22 cellular contexts compared by ENCODE assay signal in the genomic region with DNA sequence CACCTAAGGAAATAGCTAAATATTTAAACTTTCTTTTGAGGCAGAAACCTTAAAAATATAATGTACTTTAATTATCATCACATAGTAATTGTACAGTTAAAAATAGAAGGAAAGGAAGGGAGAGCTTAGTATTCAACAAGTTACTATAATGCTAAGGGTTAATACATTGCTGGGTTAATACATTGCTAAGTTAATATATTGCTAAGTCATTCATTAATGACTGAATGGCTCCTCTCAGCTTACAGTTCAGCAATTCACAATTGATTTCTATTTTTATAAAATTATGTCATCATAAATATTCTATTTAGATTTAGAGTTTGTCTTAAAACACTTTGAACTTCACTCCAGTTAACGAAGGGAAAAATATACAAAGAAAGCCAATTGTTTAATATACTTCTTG.
DNase-seq lines count a peak whose midpoint lies in the region; ATAC-seq, FAIRE-seq and TF ChIP-seq lines count a peak whose summit lies in the region.
"Had no signal": no experiment of that assay in that cellular context is flagged by ENCODE, and none has a peak within 500 bp of the region (broad histone marks: within the 10 kb centered on the region; RNA-seq: fewer than 3 reads in every experiment).

No MANE protein-coding gene starts in this region.

- H3K9me3 ChIP-seq in kidney (ENCODE audit: control insufficient read depth in 1 of 2, low read length in 2 of 2), result no peaks in the 10 kb centered on the region
- no peaks in the 10 kb centered on the region for H3K9me3 ChIP-seq in small intestine (ENCODE audit: control insufficient read depth, low read depth)
- no peaks in the 10 kb centered on the region for H3K9me3 ChIP-seq in MM.1S (replicated peaks; ENCODE audit: insufficient read depth, low read length)
- H3K9me3 ChIP-seq: Caco-2, MG63 had no signal

- H3K27ac ChIP-seq in kidney (ENCODE audit: low read depth in 2 of 2, low read length in 2 of 2), result no peak overlapping the region
- no peak overlapping the region for H3K27ac ChIP-seq in small intestine (ENCODE audit: low read depth in 1 of 2, low read length in 1 of 2)
- H3K27ac ChIP-seq in MM.1S (ENCODE audit: low read length), result no peak overlapping the region
- H3K27ac ChIP-seq: C4-2B had no signal

- FAIRE-seq in kidney (lab: Jason Lieb, UNC) (peak; percentile 96), small intestine (lab: Jason Lieb, UNC) (peak; percentile 26), urothelium cell line (lab: Jason Lieb, UNC) (no peak)
- FAIRE-seq: GM12891 had no signal

- DNase-seq in kidney, result no peak
- DNase-seq in small intestine, result no peak
- DNase-seq in urothelium cell line (ENCODE audit: low spot score), result no peak
- DNase-seq in MM.1S, result no peak
- DNase-seq: Caco-2; CD8-positive, alpha-beta T cell; DMS 273 treated with DMSO at 0.1 percent for 48 hours; DMS79 treated with DMSO at 0.1 percent for 48 hours; GF-D8; GOT3; HCEC 1CT; KBM-7; MG63; NCI-H2029; NCI-H2227 treated with DMSO at 0.1 percent for 48 hours; NCI-H69; SHP77 treated with DMSO at 0.1 percent for 48 hours had no signal

- no peaks in the 10 kb centered on the region for H3F3A ChIP-seq in MM.1S (ENCODE audit: insufficient read depth, low read length)

- H3K27me3 ChIP-seq in small intestine (ENCODE audit: control insufficient read depth in 2 of 2, insufficient read depth in 2 of 2, low read length in 2 of 2) (no peaks in the 10 kb centered on the region), MM.1S (replicated peaks; ENCODE audit: insufficient read depth, low read length) (no peaks in the 10 kb centered on the region)
- H3K27me3 ChIP-seq: MG63 had no signal

- WGBS in small intestine, 3 donors, result 10 to 40% (median 18%) methylated on average over 1 of the region's 1 CpG

- no peaks in the 10 kb centered on the region for H3K9me2 ChIP-seq in MM.1S (replicated peaks; ENCODE audit: insufficient read depth, low read length)

- no peak overlapping the region for H3K4me2 ChIP-seq in MM.1S (ENCODE audit: low read depth, low read length)

- no peaks in the 10 kb centered on the region for H3K4me1 ChIP-seq in kidney (ENCODE audit: control insufficient read depth in 1 of 2, insufficient read depth in 1 of 2, low read depth in 1 of 2, low read length in 2 of 2)
- H3K4me1 ChIP-seq in small intestine (ENCODE audit: control insufficient read depth in 2 of 2, insufficient read depth in 1 of 2, low read depth in 1 of 2, low read length in 1 of 2), result no peaks in the 10 kb centered on the region
- no peaks in the 10 kb centered on the region for H3K4me1 ChIP-seq in MM.1S (ENCODE audit: low read length)
- H3K4me1 ChIP-seq: Caco-2 had no signal

- intact Hi-C loops in kidney (cut with DNase I), result no loop called here

- peak overlapping the region in 1 of 2 donors; percentile 5 for H3K4me3 ChIP-seq in kidney (ENCODE audit: low read length in 2 of 2)
- no peak overlapping the region for H3K4me3 ChIP-seq in small intestine (ENCODE audit: low read depth in 1 of 2, low read length in 2 of 2)
- no peak overlapping the region for H3K4me3 ChIP-seq in MM.1S (ENCODE audit: low read length)
- H3K4me3 ChIP-seq: MG63 had no signal

- H3K9ac ChIP-seq in kidney (ENCODE audit: low read length in 2 of 2) (no peak overlapping the region), MM.1S (ENCODE audit: low read length) (no peak overlapping the region)

- no peaks in the 10 kb centered on the region for H3K36me3 ChIP-seq in kidney (ENCODE audit: control insufficient read depth in 1 of 2, insufficient read depth in 2 of 2, low read length in 2 of 2)
- no peaks in the 10 kb centered on the region for H3K36me3 ChIP-seq in small intestine (ENCODE audit: control insufficient read depth in 2 of 2, insufficient read depth in 2 of 2, low read length in 2 of 2)
- H3K36me3 ChIP-seq in MM.1S (replicated peaks; ENCODE audit: insufficient read depth, low read length), result no peaks in the 10 kb centered on the region
- H3K36me3 ChIP-seq: MG63 had no signal

- ATAC-seq in GM18907 (IDR thresholded peaks at IDR 0.05; ENCODE audit: unreplicated experiment) (peak; percentile 62), HG03457 (IDR thresholded peaks at IDR 0.05; ENCODE audit: unreplicated experiment) (peak; percentile 59), GM18867 (IDR thresholded peaks at IDR 0.05; ENCODE audit: unreplicated experiment) (no peak)
- ATAC-seq: CD8-positive, alpha-beta T cell had no signal

- TF ChIP-seq CTCF in kidney (IDR thresholded peaks at IDR 0.05; ENCODE audit: borderline replicate concordance, extremely low read depth, insufficient read depth) (no peak), MM.1S (IDR thresholded peaks at IDR 0.05; ENCODE audit: low read length) (no peak)

- no peak overlapping the region for H2AFZ ChIP-seq in MM.1S (ENCODE audit: low read length)

- H4K20me1 ChIP-seq in MM.1S (ENCODE audit: insufficient read depth, low read length), result no peaks in the 10 kb centered on the region

- H3K79me2 ChIP-seq in MM.1S (ENCODE audit: low read length), result no peaks in the 10 kb centered on the region
